In the genomic region with DNA sequence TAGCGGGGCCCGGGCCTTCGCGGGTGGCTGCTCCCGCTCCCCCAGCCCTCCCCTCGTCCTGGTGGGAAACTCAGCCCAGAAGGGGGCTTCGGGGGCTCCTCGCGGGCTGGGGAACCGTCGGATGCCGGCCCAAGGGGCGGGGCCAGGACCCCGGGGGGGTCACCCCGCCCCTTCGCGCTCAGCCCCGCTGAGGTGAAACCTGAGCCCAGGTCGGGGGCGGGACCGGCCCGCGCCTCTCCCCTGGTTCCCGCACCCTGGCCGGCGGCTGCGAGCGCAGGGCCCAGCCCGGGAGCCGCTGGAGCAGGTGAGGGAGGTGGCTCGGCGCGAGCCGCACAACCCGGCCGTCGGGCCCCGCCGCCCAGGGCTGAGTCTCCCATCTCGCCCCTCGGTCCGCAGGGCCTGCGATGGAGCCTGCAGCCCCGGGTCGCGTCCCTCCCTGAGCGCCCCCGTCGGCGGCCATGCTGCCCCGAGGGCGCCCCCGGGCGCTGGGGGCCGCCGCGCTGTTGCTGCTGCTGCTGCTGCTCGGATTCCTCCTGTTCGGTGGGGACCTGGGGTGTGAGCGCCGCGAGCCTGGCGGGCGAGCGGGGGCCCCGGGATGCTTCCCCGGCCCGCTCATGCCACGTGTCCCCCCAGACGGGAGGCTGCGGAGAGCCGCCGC, we compare ENCODE assay signal across 1 cellular context.
A peak's percentile ranks its signal among the peaks of the same experiment; 100 is the strongest.
TF ChIP-seq lines count a peak whose summit lies in the region.

A gene (plus strand): TSS at position 232 of the 658 bp plus-strand sequence. CDS start 227 bp downstream, at position 459.

TF ChIP-seq in HepG2, 621 proteins besides CTCF, POLR2A, EP300 and RAD21 (continued from another document):
- TF ChIP-seq, protein P1, sequence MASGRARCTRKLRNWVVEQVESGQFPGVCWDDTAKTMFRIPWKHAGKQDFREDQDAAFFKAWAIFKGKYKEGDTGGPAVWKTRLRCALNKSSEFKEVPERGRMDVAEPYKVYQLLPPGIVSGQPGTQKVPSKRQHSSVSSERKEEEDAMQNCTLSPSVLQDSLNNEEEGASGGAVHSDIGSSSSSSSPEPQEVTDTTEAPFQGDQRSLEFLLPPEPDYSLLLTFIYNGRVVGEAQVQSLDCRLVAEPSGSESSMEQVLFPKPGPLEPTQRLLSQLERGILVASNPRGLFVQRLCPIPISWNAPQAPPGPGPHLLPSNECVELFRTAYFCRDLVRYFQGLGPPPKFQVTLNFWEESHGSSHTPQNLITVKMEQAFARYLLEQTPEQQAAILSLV (CRISPR knock-in tag; IDR thresholded peaks at IDR 0.05; ENCODE audit: borderline replicate concordance) = 0 out of 2 replicates have a peak, but pooled peaks have one; percentile 11
- TF ChIP-seq, protein P2, sequence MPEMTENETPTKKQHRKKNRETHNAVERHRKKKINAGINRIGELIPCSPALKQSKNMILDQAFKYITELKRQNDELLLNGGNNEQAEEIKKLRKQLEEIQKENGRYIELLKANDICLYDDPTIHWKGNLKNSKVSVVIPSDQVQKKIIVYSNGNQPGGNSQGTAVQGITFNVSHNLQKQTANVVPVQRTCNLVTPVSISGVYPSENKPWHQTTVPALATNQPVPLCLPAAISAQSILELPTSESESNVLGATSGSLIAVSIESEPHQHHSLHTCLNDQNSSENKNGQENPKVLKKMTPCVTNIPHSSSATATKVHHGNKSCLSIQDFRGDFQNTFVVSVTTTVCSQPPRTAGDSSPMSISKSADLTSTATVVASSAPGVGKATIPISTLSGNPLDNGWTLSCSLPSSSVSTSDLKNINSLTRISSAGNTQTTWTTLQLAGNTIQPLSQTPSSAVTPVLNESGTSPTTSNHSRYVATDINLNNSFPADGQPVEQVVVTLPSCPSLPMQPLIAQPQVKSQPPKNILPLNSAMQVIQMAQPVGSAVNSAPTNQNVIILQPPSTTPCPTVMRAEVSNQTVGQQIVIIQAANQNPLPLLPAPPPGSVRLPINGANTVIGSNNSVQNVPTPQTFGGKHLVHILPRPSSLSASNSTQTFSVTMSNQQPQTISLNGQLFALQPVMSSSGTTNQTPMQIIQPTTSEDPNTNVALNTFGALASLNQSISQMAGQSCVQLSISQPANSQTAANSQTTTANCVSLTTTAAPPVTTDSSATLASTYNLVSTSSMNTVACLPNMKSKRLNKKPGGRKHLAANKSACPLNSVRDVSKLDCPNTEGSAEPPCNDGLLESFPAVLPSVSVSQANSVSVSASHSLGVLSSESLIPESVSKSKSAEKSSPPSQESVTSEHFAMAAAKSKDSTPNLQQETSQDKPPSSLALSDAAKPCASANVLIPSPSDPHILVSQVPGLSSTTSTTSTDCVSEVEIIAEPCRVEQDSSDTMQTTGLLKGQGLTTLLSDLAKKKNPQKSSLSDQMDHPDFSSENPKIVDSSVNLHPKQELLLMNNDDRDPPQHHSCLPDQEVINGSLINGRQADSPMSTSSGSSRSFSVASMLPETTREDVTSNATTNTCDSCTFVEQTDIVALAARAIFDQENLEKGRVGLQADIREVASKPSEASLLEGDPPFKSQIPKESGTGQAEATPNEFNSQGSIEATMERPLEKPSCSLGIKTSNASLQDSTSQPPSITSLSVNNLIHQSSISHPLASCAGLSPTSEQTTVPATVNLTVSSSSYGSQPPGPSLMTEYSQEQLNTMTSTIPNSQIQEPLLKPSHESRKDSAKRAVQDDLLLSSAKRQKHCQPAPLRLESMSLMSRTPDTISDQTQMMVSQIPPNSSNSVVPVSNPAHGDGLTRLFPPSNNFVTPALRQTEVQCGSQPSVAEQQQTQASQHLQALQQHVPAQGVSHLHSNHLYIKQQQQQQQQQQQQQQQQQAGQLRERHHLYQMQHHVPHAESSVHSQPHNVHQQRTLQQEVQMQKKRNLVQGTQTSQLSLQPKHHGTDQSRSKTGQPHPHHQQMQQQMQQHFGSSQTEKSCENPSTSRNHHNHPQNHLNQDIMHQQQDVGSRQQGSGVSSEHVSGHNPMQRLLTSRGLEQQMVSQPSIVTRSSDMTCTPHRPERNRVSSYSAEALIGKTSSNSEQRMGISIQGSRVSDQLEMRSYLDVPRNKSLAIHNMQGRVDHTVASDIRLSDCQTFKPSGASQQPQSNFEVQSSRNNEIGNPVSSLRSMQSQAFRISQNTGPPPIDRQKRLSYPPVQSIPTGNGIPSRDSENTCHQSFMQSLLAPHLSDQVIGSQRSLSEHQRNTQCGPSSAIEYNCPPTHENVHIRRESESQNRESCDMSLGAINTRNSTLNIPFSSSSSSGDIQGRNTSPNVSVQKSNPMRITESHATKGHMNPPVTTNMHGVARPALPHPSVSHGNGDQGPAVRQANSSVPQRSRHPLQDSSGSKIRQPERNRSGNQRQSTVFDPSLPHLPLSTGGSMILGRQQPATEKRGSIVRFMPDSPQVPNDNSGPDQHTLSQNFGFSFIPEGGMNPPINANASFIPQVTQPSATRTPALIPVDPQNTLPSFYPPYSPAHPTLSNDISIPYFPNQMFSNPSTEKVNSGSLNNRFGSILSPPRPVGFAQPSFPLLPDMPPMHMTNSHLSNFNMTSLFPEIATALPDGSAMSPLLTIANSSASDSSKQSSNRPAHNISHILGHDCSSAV (CRISPR knock-in tag; IDR thresholded peaks at IDR 0.05; ENCODE audit: borderline replicate concordance) = no peak
- TF ChIP-seq ISL2 (CRISPR knock-in tag; IDR thresholded peaks at IDR 0.05) (no peak), HNF4G (IDR thresholded peaks at IDR 0.05; ENCODE audit: borderline replicate concordance, low read depth, low read length) (no peak), HNF4G (CRISPR knock-in tag; IDR thresholded peaks at IDR 0.05; ENCODE audit: borderline replicate concordance, low read depth) (no peak), ZNF761 (CRISPR knock-in tag; conservative IDR thresholded peaks at IDR 0.05) (0 out of 2 replicates have a peak, but pooled peaks have one; percentile 2), HOXA5 (CRISPR knock-in tag; IDR thresholded peaks at IDR 0.05) (no peak)
